Comparison of ENCODE assay signal across 8 cellular contexts in the genomic region with DNA sequence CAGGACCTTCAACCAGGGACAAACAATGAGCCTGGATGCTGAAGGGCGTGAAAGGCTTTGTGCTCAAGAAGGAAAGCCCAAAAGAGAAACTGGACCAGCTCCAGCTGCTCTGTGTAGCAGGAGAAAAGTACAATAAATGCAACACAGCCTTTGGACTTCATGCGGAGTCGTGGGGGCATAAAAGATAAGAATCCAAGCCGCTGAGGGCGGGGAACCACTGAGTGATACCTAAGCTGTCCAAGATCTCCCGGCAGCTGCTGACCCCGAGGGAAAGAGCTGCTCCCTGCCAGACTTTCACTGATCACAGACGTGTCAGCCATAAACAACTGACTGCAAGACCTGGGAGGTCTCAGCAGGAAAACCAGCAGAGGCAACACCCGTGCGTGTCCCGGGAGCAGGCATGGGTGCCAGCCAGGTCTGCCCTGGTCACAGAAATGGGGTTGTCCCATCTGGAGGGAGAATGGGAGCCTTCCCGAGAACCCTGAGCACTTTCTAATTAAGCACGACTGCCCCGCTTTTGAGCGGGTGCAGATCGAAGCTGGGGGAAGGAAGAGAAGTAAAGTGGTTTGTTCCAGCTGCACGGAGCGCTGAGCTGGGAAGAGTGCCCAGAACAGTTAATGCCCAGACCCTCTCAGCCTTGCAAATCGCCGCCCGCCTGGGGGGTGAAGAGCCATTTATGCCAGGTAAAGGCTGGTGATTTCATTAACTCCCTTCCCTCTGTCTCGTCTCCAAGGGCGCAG.
DNase-seq lines count a peak whose midpoint lies in the region; ATAC-seq and TF ChIP-seq lines count a peak whose summit lies in the region.

No MANE protein-coding gene starts in this region.

- ATAC-seq in GM21723 (IDR thresholded peaks at IDR 0.05; ENCODE audit: unreplicated experiment), result no peak
- ATAC-seq in HG03135 (IDR thresholded peaks at IDR 0.05; ENCODE audit: unreplicated experiment), result no peak

- peaks cover 0 to 31% (median 8%) of the 10 kb centered on the region in 4 donors for H3K4me1 ChIP-seq in Peyer's patch
- H3K4me1 ChIP-seq in stomach smooth muscle (ENCODE audit: control insufficient read depth, insufficient read depth, low read length), result peaks cover 24% of the 10 kb centered on the region

- peak overlapping the region in 2 of 4 donors; percentile 27 to 42 for H3K4me3 ChIP-seq in Peyer's patch
- H3K4me3 ChIP-seq in stomach smooth muscle (ENCODE audit: low read length in 2 of 2), result peak overlapping the region; percentile 73 to 74

- no peaks in the 10 kb centered on the region for H3K27me3 ChIP-seq in Peyer's patch
- peaks cover 0 to 8% of the 10 kb centered on the region in 2 donors for H3K27me3 ChIP-seq in stomach smooth muscle (ENCODE audit: control insufficient read depth in 1 of 2, insufficient read depth in 2 of 2, low read length in 2 of 2)

- TF ChIP-seq POLR2A in Peyer's patch (IDR thresholded peaks at IDR 0.05), result no peak

- no peaks in the 10 kb centered on the region for H3K9me3 ChIP-seq in Peyer's patch
- H3K9me3 ChIP-seq in stomach smooth muscle (ENCODE audit: control insufficient read depth in 2 of 2, low read length in 2 of 2), result no peaks in the 10 kb centered on the region

- H3K9ac ChIP-seq in stomach smooth muscle (ENCODE audit: low read length in 2 of 2), result peak overlapping the region in 1 of 2 donors; percentile 42

- H3K27ac ChIP-seq in Peyer's patch, result peak overlapping the region in 1 of 4 donors; percentile 67
- no peak overlapping the region for H3K27ac ChIP-seq in stomach smooth muscle (ENCODE audit: low read length)

- H3K36me3 ChIP-seq in Peyer's patch (no peaks in the 10 kb centered on the region), stomach smooth muscle (ENCODE audit: control insufficient read depth in 2 of 2, insufficient read depth in 2 of 2, low read length in 2 of 2) (no peaks in the 10 kb centered on the region)

- peak; percentile 53 for DNase-seq in HuH-7 (ENCODE audit: low spot score)
- peak in 2 of 3 donors; percentile 75 to 81 for DNase-seq in Peyer's patch
- peak; percentile 29 for DNase-seq in glomerular visceral epithelial cell (ENCODE audit: extremely low spot score)
- DNase-seq in stimulated activated CD4-positive, alpha-beta T cell treated with anti-CD3 and anti-CD28 coated beads, Interleukin-15, amount 100 ng/mL, for 24 hours, result no peak
- no peak for DNase-seq in stimulated activated CD4-positive, alpha-beta T cell treated with anti-CD3 and anti-CD28 coated beads, Interleukin-2, amount 100 ng/mL, for 24 hours

- no peak for TF ChIP-seq CTCF in Peyer's patch (IDR thresholded peaks at IDR 0.05)

Comparison
In these comparisons a context has a peak if more than half of its experiments do, and no peak if none do; other contexts are left out.
1. DNase-seq: peak in HuH-7 (single experiment), Peyer's patch (2 of 3) and glomerular visceral epithelial cell (single experiment); none in stimulated activated CD4-positive, alpha-beta T cell treated with anti-CD3 and anti-CD28 coated beads, Interleukin-15, amount 100 ng/mL, for 24 hours (single experiment) and stimulated activated CD4-positive, alpha-beta T cell treated with anti-CD3 and anti-CD28 coated beads, Interleukin-2, amount 100 ng/mL, for 24 hours (0 of 2).